ENCODE assay signal across 12 cellular contexts in the genomic region with DNA sequence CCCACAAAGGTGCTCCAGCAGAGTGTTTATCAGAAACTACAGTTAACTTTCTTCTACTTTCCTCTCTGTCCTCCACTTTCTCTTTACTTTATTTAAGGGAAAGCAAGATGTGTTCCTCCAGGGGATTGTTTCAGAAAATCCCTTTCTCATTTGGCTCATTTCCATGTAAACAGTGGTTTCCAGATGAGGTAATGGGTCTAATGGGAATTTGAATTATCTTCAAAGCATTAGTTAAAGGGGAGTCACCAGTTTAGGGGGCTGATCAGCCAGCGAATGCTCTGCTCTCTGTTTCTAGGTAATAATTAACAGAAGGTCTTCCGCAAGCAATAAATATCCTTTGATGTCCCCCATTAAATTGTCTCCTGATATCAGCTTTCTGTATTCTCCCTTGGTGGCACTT.
"Had no signal": no experiment of that assay in that cellular context is flagged by ENCODE, and none has a peak within 500 bp of the region (broad histone marks: within the 10 kb centered on the region; RNA-seq: fewer than 3 reads in every experiment).

No MANE protein-coding gene starts in this region.

- H3K27me3 ChIP-seq: cardiac muscle cell, stomach had no signal

- H3K9me3 ChIP-seq: stomach, thoracic aorta had no signal

- H3K4me1 ChIP-seq: stomach had no signal

- H3K4me3 ChIP-seq: cardiac muscle cell, stomach, thoracic aorta had no signal

- H3K36me3 ChIP-seq: cardiac muscle cell, stomach, thoracic aorta had no signal

- H3K27ac ChIP-seq: cardiac muscle cell, stomach, thoracic aorta had no signal

- ATAC-seq: activated CD8-positive, alpha-beta T cell treated with anti-CD3 and anti-CD28 coated beads, Interleukin-2, amount 10 ng/mL, durations not matched to agents 7 days and 5 days; activated naive CD8-positive, alpha-beta T cell treated with anti-CD3 and anti-CD28 coated beads, Interleukin-2, amount 50 U/mL, for 24 hours; left cardiac atrium; natural killer cell treated with Interleukin-12 subunit alpha and Interleukin-12 subunit beta and Interleukin-15 and Interleukin-18, amount 100 ng/mL, for 72 hours; T-helper 17 cell; WTC11 had no signal

- DNase-seq: activated CD4-positive, alpha-beta T cell treated with anti-CD3 and anti-CD28 coated beads for 48 hours; activated CD8-positive, alpha-beta T cell treated with anti-CD3 and anti-CD28 coated beads, Interleukin-2, amount 10 ng/mL, durations not matched to agents 7 days and 5 days; activated naive CD4-positive, alpha-beta T cell treated with Interleukin-2 at 50 U/mL for 16 hours; activated naive CD8-positive, alpha-beta T cell treated with anti-CD3 and anti-CD28 coated beads, Interleukin-2, amount 50 U/mL, for 24 hours; hippocampal formation; left cardiac atrium; stomach; T-helper 17 cell had no signal
